ENCODE assay signal across 1 cellular context in genomic region chr12:53379389-53380103, GRCh38.
TF ChIP-seq lines count a peak whose summit lies in the region.

No MANE protein-coding gene starts in this region.

TF ChIP-seq in H1, 55 proteins besides CTCF, POLR2A, EP300 and RAD21:
- TF ChIP-seq PHF8 (conservative IDR thresholded peaks at IDR 0.05; ENCODE audit: low read depth, low read length): no peak
- TF ChIP-seq KDM5A (IDR thresholded peaks at IDR 0.05; ENCODE audit: low read length): no peak
- no peak for TF ChIP-seq CTBP2 (IDR thresholded peaks at IDR 0.05; ENCODE audit: borderline replicate concordance, insufficient read depth, insufficient read length, low read length)
- 0 out of 4 replicates have a peak, but pooled peaks of 1 of the 2 experiments have one; percentile 19 for TF ChIP-seq SIN3A (conservative IDR thresholded peaks at IDR 0.05 in 1 of 2, IDR thresholded peaks at IDR 0.05 in 1 of 2; ENCODE audit: low read depth in 1 of 2, low read length in 2 of 2)
- no peak for TF ChIP-seq BRCA1 (IDR thresholded peaks at IDR 0.05; ENCODE audit: low read depth, low read length)
- peak; percentile 98 for TF ChIP-seq SP4 (IDR thresholded peaks at IDR 0.05; ENCODE audit: low read length)
- TF ChIP-seq YY1 (IDR thresholded peaks at IDR 0.05; ENCODE audit: low read depth, low read length): peak; percentile 96
- peak; percentile 99 for TF ChIP-seq SP1 (IDR thresholded peaks at IDR 0.05; ENCODE audit: low read depth, low read length)
- no peak for TF ChIP-seq GABPA (IDR thresholded peaks at IDR 0.05; ENCODE audit: borderline replicate concordance, insufficient read depth, low read length)
- peak; percentile 99 for TF ChIP-seq SP2 (IDR thresholded peaks at IDR 0.05; ENCODE audit: low read length)
- TF ChIP-seq, protein P1, sequence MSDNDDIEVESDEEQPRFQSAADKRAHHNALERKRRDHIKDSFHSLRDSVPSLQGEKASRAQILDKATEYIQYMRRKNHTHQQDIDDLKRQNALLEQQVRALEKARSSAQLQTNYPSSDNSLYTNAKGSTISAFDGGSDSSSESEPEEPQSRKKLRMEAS (IDR thresholded peaks at IDR 0.05): peak; percentile 1; the same call in 1 of the 2 replicates
- TF ChIP-seq BACH1 (IDR thresholded peaks at IDR 0.05; ENCODE audit: low read length): no peak
- TF ChIP-seq CHD2 (IDR thresholded peaks at IDR 0.05; ENCODE audit: low read length): peak; percentile 97
- TF ChIP-seq CREB1 (IDR thresholded peaks at IDR 0.05): peak; percentile 73
- peak; percentile 83 for TF ChIP-seq TBP (IDR thresholded peaks at IDR 0.05; ENCODE audit: low read depth, low read length)
- no peak for TF ChIP-seq USF2 (IDR thresholded peaks at IDR 0.05; ENCODE audit: low read length)
- peak; percentile 83; the same call in 1 of the 2 replicates for TF ChIP-seq TAF1 (IDR thresholded peaks at IDR 0.05; ENCODE audit: low read depth, low read length)
- TF ChIP-seq HDAC6 (IDR thresholded peaks at IDR 0.05; ENCODE audit: low read depth, low read length): no peak
- TF ChIP-seq HDAC2 (IDR thresholded peaks at IDR 0.05; ENCODE audit: borderline replicate concordance in 1 of 2, low read depth in 2 of 2, low read length in 2 of 2): no peak
- peak; percentile 98; the same call in 1 of the 2 replicates for TF ChIP-seq POLR2AphosphoS5 (IDR thresholded peaks at IDR 0.05; ENCODE audit: low read depth, low read length)
- TF ChIP-seq E2F6 (IDR thresholded peaks at IDR 0.05): peak; percentile 77
- TF ChIP-seq NRF1 (IDR thresholded peaks at IDR 0.05; ENCODE audit: low read depth, low read length): no peak
TF ChIP-seq in H1: peak in this region for 12.
